1 cellular context compared by ENCODE assay signal in the genomic region with DNA sequence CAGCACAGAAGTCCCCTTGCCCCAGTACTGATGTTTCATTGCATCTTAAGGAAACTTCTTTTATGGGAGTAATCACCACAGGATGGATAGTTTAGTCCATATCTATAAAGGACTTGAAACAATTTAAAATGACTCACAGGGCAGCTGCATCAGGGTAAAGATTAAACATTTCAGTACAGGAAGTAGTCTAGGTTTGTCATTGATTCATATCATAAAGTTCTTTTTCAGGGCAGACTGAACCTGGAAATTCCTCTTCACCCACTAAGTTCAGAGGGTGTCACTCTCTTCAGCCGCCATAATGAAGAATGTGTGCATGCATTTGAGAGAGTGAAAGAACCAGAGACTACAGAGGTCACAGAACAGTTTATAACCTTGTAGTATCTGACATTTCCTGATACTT.
TF ChIP-seq lines count a peak whose summit lies in the region.

No MANE protein-coding gene starts in this region.

TF ChIP-seq in SK-N-SH, 30 proteins besides CTCF, POLR2A, EP300 and RAD21 (continued from another document):
- TF ChIP-seq, protein P1, sequence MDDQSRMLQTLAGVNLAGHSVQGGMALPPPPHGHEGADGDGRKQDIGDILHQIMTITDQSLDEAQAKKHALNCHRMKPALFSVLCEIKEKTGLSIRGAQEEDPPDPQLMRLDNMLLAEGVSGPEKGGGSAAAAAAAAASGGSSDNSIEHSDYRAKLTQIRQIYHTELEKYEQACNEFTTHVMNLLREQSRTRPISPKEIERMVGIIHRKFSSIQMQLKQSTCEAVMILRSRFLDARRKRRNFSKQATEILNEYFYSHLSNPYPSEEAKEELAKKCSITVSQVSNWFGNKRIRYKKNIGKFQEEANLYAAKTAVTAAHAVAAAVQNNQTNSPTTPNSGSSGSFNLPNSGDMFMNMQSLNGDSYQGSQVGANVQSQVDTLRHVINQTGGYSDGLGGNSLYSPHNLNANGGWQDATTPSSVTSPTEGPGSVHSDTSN (IDR thresholded peaks at IDR 0.05): no peak
- TF ChIP-seq, protein P2, sequence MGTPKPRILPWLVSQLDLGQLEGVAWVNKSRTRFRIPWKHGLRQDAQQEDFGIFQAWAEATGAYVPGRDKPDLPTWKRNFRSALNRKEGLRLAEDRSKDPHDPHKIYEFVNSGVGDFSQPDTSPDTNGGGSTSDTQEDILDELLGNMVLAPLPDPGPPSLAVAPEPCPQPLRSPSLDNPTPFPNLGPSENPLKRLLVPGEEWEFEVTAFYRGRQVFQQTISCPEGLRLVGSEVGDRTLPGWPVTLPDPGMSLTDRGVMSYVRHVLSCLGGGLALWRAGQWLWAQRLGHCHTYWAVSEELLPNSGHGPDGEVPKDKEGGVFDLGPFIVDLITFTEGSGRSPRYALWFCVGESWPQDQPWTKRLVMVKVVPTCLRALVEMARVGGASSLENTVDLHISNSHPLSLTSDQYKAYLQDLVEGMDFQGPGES (IDR thresholded peaks at IDR 0.05; ENCODE audit: low read depth, low read length): no peak
- TF ChIP-seq EZH2phosphoT487 (IDR thresholded peaks at IDR 0.05; ENCODE audit: borderline replicate concordance, low read depth) (no peak), FOSL2 (IDR thresholded peaks at IDR 0.05; ENCODE audit: borderline replicate concordance, low read depth) (peak; percentile 16; the same call in 1 of the 2 replicates), CHD2 (IDR thresholded peaks at IDR 0.05; ENCODE audit: low read length, partially characterized antibody) (no peak), RFX5 (IDR thresholded peaks at IDR 0.05; ENCODE audit: low read length) (no peak), MXI1 (IDR thresholded peaks at IDR 0.05; ENCODE audit: low read depth, low read length) (no peak), NFIC (IDR thresholded peaks at IDR 0.05; ENCODE audit: borderline replicate concordance) (no peak), SIN3A (IDR thresholded peaks at IDR 0.05; ENCODE audit: borderline replicate concordance, low read depth, low read length) (no peak), GABPA (IDR thresholded peaks at IDR 0.05; ENCODE audit: low read depth) (no peak), GATA2 (CRISPR knock-in tag; IDR thresholded peaks at IDR 0.05) (no peak), ELF1 (IDR thresholded peaks at IDR 0.05) (no peak), RXRA (IDR thresholded peaks at IDR 0.05; ENCODE audit: borderline replicate concordance, low read depth) (0 out of 2 replicates have a peak, but pooled peaks have one; percentile 35), SMC3 (IDR thresholded peaks at IDR 0.05; ENCODE audit: low read depth, low read length) (no peak), JUND (IDR thresholded peaks at IDR 0.05) (0 out of 2 replicates have a peak, but pooled peaks have one; percentile 30), TAF1 (IDR thresholded peaks at IDR 0.05; ENCODE audit: borderline replicate concordance, low read depth, low read length) (no peak), MEF2A (IDR thresholded peaks at IDR 0.05; ENCODE audit: borderline replicate concordance, low read depth) (no peak), RCOR1 (IDR thresholded peaks at IDR 0.05; ENCODE audit: low read length) (no peak), NRF1 (IDR thresholded peaks at IDR 0.05; ENCODE audit: low read depth, low read length) (no peak), POLR2AphosphoS5 (IDR thresholded peaks at IDR 0.05; ENCODE audit: low read depth, low read length) (no peak), TCF12 (IDR thresholded peaks at IDR 0.05) (peak; percentile 57)
- TF ChIP-seq, protein P3, sequence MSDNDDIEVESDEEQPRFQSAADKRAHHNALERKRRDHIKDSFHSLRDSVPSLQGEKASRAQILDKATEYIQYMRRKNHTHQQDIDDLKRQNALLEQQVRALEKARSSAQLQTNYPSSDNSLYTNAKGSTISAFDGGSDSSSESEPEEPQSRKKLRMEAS (IDR thresholded peaks at IDR 0.05; ENCODE audit: low read depth): no peak
- TF ChIP-seq, protein P4, sequence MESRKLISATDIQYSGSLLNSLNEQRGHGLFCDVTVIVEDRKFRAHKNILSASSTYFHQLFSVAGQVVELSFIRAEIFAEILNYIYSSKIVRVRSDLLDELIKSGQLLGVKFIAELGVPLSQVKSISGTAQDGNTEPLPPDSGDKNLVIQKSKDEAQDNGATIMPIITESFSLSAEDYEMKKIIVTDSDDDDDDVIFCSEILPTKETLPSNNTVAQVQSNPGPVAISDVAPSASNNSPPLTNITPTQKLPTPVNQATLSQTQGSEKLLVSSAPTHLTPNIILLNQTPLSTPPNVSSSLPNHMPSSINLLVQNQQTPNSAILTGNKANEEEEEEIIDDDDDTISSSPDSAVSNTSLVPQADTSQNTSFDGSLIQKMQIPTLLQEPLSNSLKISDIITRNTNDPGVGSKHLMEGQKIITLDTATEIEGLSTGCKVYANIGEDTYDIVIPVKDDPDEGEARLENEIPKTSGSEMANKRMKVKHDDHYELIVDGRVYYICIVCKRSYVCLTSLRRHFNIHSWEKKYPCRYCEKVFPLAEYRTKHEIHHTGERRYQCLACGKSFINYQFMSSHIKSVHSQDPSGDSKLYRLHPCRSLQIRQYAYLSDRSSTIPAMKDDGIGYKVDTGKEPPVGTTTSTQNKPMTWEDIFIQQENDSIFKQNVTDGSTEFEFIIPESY (IDR thresholded peaks at IDR 0.05; ENCODE audit: borderline replicate concordance, low read depth): no peak
- TF ChIP-seq, protein P5, sequence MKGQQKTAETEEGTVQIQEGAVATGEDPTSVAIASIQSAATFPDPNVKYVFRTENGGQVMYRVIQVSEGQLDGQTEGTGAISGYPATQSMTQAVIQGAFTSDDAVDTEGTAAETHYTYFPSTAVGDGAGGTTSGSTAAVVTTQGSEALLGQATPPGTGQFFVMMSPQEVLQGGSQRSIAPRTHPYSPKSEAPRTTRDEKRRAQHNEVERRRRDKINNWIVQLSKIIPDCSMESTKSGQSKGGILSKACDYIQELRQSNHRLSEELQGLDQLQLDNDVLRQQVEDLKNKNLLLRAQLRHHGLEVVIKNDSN (IDR thresholded peaks at IDR 0.05; ENCODE audit: borderline replicate concordance, low read depth): no peak
- TF ChIP-seq, protein P6, sequence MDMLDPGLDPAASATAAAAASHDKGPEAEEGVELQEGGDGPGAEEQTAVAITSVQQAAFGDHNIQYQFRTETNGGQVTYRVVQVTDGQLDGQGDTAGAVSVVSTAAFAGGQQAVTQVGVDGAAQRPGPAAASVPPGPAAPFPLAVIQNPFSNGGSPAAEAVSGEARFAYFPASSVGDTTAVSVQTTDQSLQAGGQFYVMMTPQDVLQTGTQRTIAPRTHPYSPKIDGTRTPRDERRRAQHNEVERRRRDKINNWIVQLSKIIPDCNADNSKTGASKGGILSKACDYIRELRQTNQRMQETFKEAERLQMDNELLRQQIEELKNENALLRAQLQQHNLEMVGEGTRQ (IDR thresholded peaks at IDR 0.05; ENCODE audit: borderline replicate concordance, low read depth, low read length): no peak
- TF ChIP-seq, protein P7, sequence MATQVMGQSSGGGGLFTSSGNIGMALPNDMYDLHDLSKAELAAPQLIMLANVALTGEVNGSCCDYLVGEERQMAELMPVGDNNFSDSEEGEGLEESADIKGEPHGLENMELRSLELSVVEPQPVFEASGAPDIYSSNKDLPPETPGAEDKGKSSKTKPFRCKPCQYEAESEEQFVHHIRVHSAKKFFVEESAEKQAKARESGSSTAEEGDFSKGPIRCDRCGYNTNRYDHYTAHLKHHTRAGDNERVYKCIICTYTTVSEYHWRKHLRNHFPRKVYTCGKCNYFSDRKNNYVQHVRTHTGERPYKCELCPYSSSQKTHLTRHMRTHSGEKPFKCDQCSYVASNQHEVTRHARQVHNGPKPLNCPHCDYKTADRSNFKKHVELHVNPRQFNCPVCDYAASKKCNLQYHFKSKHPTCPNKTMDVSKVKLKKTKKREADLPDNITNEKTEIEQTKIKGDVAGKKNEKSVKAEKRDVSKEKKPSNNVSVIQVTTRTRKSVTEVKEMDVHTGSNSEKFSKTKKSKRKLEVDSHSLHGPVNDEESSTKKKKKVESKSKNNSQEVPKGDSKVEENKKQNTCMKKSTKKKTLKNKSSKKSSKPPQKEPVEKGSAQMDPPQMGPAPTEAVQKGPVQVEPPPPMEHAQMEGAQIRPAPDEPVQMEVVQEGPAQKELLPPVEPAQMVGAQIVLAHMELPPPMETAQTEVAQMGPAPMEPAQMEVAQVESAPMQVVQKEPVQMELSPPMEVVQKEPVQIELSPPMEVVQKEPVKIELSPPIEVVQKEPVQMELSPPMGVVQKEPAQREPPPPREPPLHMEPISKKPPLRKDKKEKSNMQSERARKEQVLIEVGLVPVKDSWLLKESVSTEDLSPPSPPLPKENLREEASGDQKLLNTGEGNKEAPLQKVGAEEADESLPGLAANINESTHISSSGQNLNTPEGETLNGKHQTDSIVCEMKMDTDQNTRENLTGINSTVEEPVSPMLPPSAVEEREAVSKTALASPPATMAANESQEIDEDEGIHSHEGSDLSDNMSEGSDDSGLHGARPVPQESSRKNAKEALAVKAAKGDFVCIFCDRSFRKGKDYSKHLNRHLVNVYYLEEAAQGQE (IDR thresholded peaks at IDR 0.05; ENCODE audit: low read depth, low read length): no peak
